ENCODE assay signal across 20 cellular contexts in genomic region chr14:21874167-21874566, GRCh38.
DNase-seq lines count a peak whose midpoint lies in the region; ATAC-seq and TF ChIP-seq lines count a peak whose summit lies in the region.
"Had no signal": no experiment of that assay in that cellular context is flagged by ENCODE, and none has a peak within 500 bp of the region (broad histone marks: within the 10 kb centered on the region; RNA-seq: fewer than 3 reads in every experiment).

No MANE protein-coding gene starts in this region.

- H3K27me3 ChIP-seq in Loucy (ENCODE audit: insufficient read depth, low read length, poor library complexity, severe bottlenecking), result no peaks in the 10 kb centered on the region
- H3K27me3 ChIP-seq: ascending aorta had no signal

- POLR2A ChIA-PET in activated CD4-positive, alpha-beta T cell treated with anti-CD3 and anti-CD28 coated beads for 36 hours (lab: Charles Lee), result no interaction called here

- intact Hi-C loops in activated CD4-positive, alpha-beta T cell treated with anti-CD3 and anti-CD28 coated beads for 36 hours (cut with DNase I, micrococcal nuclease), result no loop called here
- intact Hi-C loops in natural killer cell (cut with micrococcal nuclease), result loop anchor here (2.0 kb wide), 1 partner anchor 51 kb away; no protein-coding TSS in a partner anchor

- H3K27me3 Mint-ChIP-seq in activated CD4-positive, alpha-beta T cell treated with anti-CD3 and anti-CD28 coated beads for 36 hours, result no peaks in the 10 kb centered on the region
- H3K27me3 Mint-ChIP-seq in activated T-helper 17 cell treated with anti-CD3 and anti-CD28 coated beads, Interleukin-2, amount 50 U/mL, for 72 hours, result no peaks in the 10 kb centered on the region
- no peaks in the 10 kb centered on the region for H3K27me3 Mint-ChIP-seq in natural killer cell (ENCODE audit: low read depth in 2 of 2)

- H3K4me1 Mint-ChIP-seq in activated CD4-positive, alpha-beta T cell treated with anti-CD3 and anti-CD28 coated beads for 36 hours, result peaks cover 27% of the 10 kb centered on the region
- H3K4me1 Mint-ChIP-seq in activated T-helper 17 cell treated with anti-CD3 and anti-CD28 coated beads, Interleukin-2, amount 50 U/mL, for 72 hours, result peaks cover 5% of the 10 kb centered on the region
- H3K4me1 Mint-ChIP-seq in natural killer cell, result peaks cover 61 to 63% of the 10 kb centered on the region in 2 donors
- H3K4me1 Mint-ChIP-seq: GM23338 had no signal

- H3K27ac Mint-ChIP-seq in activated CD4-positive, alpha-beta T cell treated with anti-CD3 and anti-CD28 coated beads for 36 hours, result peak overlapping the region; percentile 42
- H3K27ac Mint-ChIP-seq in activated T-helper 17 cell treated with anti-CD3 and anti-CD28 coated beads, Interleukin-2, amount 50 U/mL, for 72 hours, result peak overlapping the region; percentile 7
- H3K27ac Mint-ChIP-seq in natural killer cell, result peak overlapping the region; percentile 90 to 91
- H3K27ac Mint-ChIP-seq: GM23338, naive B cell had no signal

- H3K4me1 ChIP-seq in Loucy (ENCODE audit: insufficient read depth, low read length, poor library complexity, severe bottlenecking), result peaks cover 46% of the 10 kb centered on the region
- H3K4me1 ChIP-seq: ascending aorta, SJCRH30 had no signal

- no peaks in the 10 kb centered on the region for H3K36me3 ChIP-seq in Loucy (ENCODE audit: insufficient read depth, low read length)
- H3K36me3 ChIP-seq: ascending aorta, heart right ventricle, SJCRH30 had no signal

- no peaks in the 10 kb centered on the region for H4K20me1 ChIP-seq in Loucy (ENCODE audit: insufficient read depth, low read length, poor library complexity, severe bottlenecking)

- DNase-seq in activated CD4-positive, alpha-beta T cell treated with anti-CD3 and anti-CD28 coated beads for 36 hours, result no peak
- no peak for DNase-seq in activated CD4-positive, alpha-beta T cell treated with anti-CD3 and anti-CD28 coated beads, Interleukin-2, amount 50 U/mL, for 1 hour
- DNase-seq in natural killer cell (no peak), HuH-7 (ENCODE audit: low spot score) (no peak)
- DNase-seq: activated CD4-positive, alpha-beta T cell treated with anti-CD3 and anti-CD28 coated beads for 48 hours; C1 segment of cervical spinal cord; DMS53; heart right ventricle; naive B cell; NCI-H1436; SJCRH30; stimulated activated CD4-positive, alpha-beta T cell treated with anti-CD3 and anti-CD28 coated beads, Interleukin-4, amount 100 ng/mL, for 24 hours; T1000 had no signal

- H3K4me3 Mint-ChIP-seq in activated CD4-positive, alpha-beta T cell treated with anti-CD3 and anti-CD28 coated beads for 36 hours, result no peak overlapping the region
- H3K4me3 Mint-ChIP-seq in activated T-helper 17 cell treated with anti-CD3 and anti-CD28 coated beads, Interleukin-2, amount 50 U/mL, for 72 hours, result peak overlapping the region; percentile 40
- peak overlapping the region; percentile 88 for H3K4me3 Mint-ChIP-seq in natural killer cell
- H3K4me3 Mint-ChIP-seq: GM23338, naive B cell had no signal

- H3K9me3 ChIP-seq in Loucy (ENCODE audit: insufficient read depth, low read depth, low read length), result no peaks in the 10 kb centered on the region
- H3K9me3 ChIP-seq: ascending aorta, SJCRH30 had no signal

- H3K36me3 Mint-ChIP-seq in activated CD4-positive, alpha-beta T cell treated with anti-CD3 and anti-CD28 coated beads for 36 hours (ENCODE audit: low read depth), result no peaks in the 10 kb centered on the region
- peaks cover under 1% of the 10 kb centered on the region for H3K36me3 Mint-ChIP-seq in activated T-helper 17 cell treated with anti-CD3 and anti-CD28 coated beads, Interleukin-2, amount 50 U/mL, for 72 hours (ENCODE audit: low read depth)
- no peaks in the 10 kb centered on the region for H3K36me3 Mint-ChIP-seq in natural killer cell
- H3K36me3 Mint-ChIP-seq: naive B cell had no signal

- H2AFZ ChIP-seq in Loucy (ENCODE audit: low read length), result peak overlapping the region; percentile 25; the same call in 1 of the 2 replicates

- TF ChIP-seq CTCF in Loucy (conservative IDR thresholded peaks at IDR 0.05; ENCODE audit: low read length) (no peak), natural killer cell (IDR thresholded peaks at IDR 0.05) (no peak)

- no peaks in the 10 kb centered on the region for H3K9me3 Mint-ChIP-seq in activated CD4-positive, alpha-beta T cell treated with anti-CD3 and anti-CD28 coated beads for 36 hours (ENCODE audit: low read depth)
- H3K9me3 Mint-ChIP-seq in activated T-helper 17 cell treated with anti-CD3 and anti-CD28 coated beads, Interleukin-2, amount 50 U/mL, for 72 hours, result no peaks in the 10 kb centered on the region
- peaks cover 2 to 3% of the 10 kb centered on the region in 2 donors for H3K9me3 Mint-ChIP-seq in natural killer cell
- H3K9me3 Mint-ChIP-seq: GM23338 had no signal

- H3F3A ChIP-seq in Loucy (ENCODE audit: low read depth), result peaks cover 6% of the 10 kb centered on the region

- CTCF ChIA-PET in activated CD4-positive, alpha-beta T cell treated with anti-CD3 and anti-CD28 coated beads for 36 hours (lab: Charles Lee), result interaction anchor here (0.7 to 2.7 kb wide), 6 partner anchors 22 to 230 kb away, joined by 3 to 7 read pairs (median 4); no protein-coding TSS in a partner anchor

- H3K9ac ChIP-seq in Loucy (ENCODE audit: low read depth, low read length, poor library complexity, severe bottlenecking), result peak overlapping the region; percentile 78

- peak; percentile 48 for ATAC-seq in activated CD4-positive, alpha-beta T cell treated with anti-CD3 and anti-CD28 coated beads for 36 hours
- ATAC-seq in activated T-helper 17 cell treated with anti-CD3 and anti-CD28 coated beads, Interleukin-2, amount 50 U/mL, for 72 hours (replicated peaks), result peak; percentile 38
- ATAC-seq in natural killer cell (peak; percentile 84 to 96 (median 94)), HG03354 (IDR thresholded peaks at IDR 0.05; ENCODE audit: poor library complexity, severe bottlenecking, unreplicated experiment) (no peak), esophagus mucosa (no peak)
- ATAC-seq: GM23338 had no signal

- H3K79me2 ChIP-seq in Loucy (ENCODE audit: insufficient read depth, low read length), result no peaks in the 10 kb centered on the region

- no peaks in the 10 kb centered on the region for H3K9me2 ChIP-seq in Loucy (replicated peaks; ENCODE audit: low read depth, low read length)

- H3K4me2 ChIP-seq in Loucy (ENCODE audit: low read depth, low read length, poor library complexity, severe bottlenecking), result peak overlapping the region; percentile 86
- H3K4me2 ChIP-seq: GM23338 had no signal

- peak overlapping the region; percentile 69 for H3K4me3 ChIP-seq in Loucy (ENCODE audit: low read length, poor library complexity, severe bottlenecking)
- H3K4me3 ChIP-seq: ascending aorta, GM23338, heart right ventricle, lung, SJCRH30 had no signal

Comparison
In these comparisons a context has a peak if more than half of its experiments do, and no peak if none do; other contexts are left out.
1. ATAC-seq: peak in activated CD4-positive, alpha-beta T cell treated with anti-CD3 and anti-CD28 coated beads for 36 hours (single experiment), activated T-helper 17 cell treated with anti-CD3 and anti-CD28 coated beads, Interleukin-2, amount 50 U/mL, for 72 hours (single experiment) and natural killer cell (3 of 3); none in HG03354 (single experiment) and esophagus mucosa (single experiment).
2. H3K27ac Mint-ChIP-seq: peak in every context shown above with its lines; median percentile 90 in natural killer cell; 42 in activated CD4-positive, alpha-beta T cell treated with anti-CD3 and anti-CD28 coated beads for 36 hours; 7 in activated T-helper 17 cell treated with anti-CD3 and anti-CD28 coated beads, Interleukin-2, amount 50 U/mL, for 72 hours.